ENCODE assay signal across 15 cellular contexts in genomic region chr6:15500901-15501805, GRCh38.
DNase-seq lines count a peak whose midpoint lies in the region; ATAC-seq, FAIRE-seq and TF ChIP-seq lines count a peak whose summit lies in the region.
"Had no signal": no experiment of that assay in that cellular context is flagged by ENCODE, and none has a peak within 500 bp of the region (broad histone marks: within the 10 kb centered on the region; RNA-seq: fewer than 3 reads in every experiment).

No MANE protein-coding gene starts in this region.

- H3K4me2 ChIP-seq in astrocyte (ENCODE audit: low read length) (peak overlapping the region; percentile 61), mesendoderm (ENCODE audit: low read length) (no peak overlapping the region)

- H3K9ac ChIP-seq in astrocyte (ENCODE audit: low read length) (no peak overlapping the region), mesendoderm (ENCODE audit: low read length) (no peak overlapping the region)

- H3K79me1 ChIP-seq in mesendoderm (ENCODE audit: low read length): peaks cover 9% of the 10 kb centered on the region

- H3K4me1 ChIP-seq in astrocyte (ENCODE audit: insufficient read depth, low read length) (peaks cover 30% of the 10 kb centered on the region), mesendoderm (ENCODE audit: control insufficient read depth, low read depth, low read length) (no peaks in the 10 kb centered on the region), suprapubic skin (peaks cover 45% of the 10 kb centered on the region)

- no peaks in the 10 kb centered on the region for H3K27me3 Mint-ChIP-seq in activated naive CD4-positive, alpha-beta T cell treated with anti-CD3 and anti-CD28 coated beads, Interleukin-2, amount 50 U/mL, for 24 hours
- no peaks in the 10 kb centered on the region for H3K27me3 Mint-ChIP-seq in astrocyte (ENCODE audit: low read depth, unreplicated experiment)
- H3K27me3 Mint-ChIP-seq in stimulated activated memory B cell treated with anti-CD40 and anti-IgM and Interleukin-4, amounts not matched to agents 10 μg/mL and 1 μg/mL and 100 μg/mL, for 72 hours: no peaks in the 10 kb centered on the region
- H3K27me3 Mint-ChIP-seq: stimulated activated naive CD8-positive, alpha-beta T cell treated with anti-CD3 and anti-CD28 coated beads, Interleukin-15, amount 100 ng/mL, for 72 hours; T-cell had no signal

- H3K36me3 ChIP-seq in astrocyte (ENCODE audit: insufficient read depth, low read length) (peaks cover 6% of the 10 kb centered on the region), mesendoderm (ENCODE audit: control insufficient read depth, insufficient read depth, low read length) (peaks cover 12% of the 10 kb centered on the region), suprapubic skin (peaks cover 45% of the 10 kb centered on the region)

- no peaks in the 10 kb centered on the region for H3K9me3 Mint-ChIP-seq in activated naive CD4-positive, alpha-beta T cell treated with anti-CD3 and anti-CD28 coated beads, Interleukin-2, amount 50 U/mL, for 24 hours
- H3K9me3 Mint-ChIP-seq in astrocyte (ENCODE audit: unreplicated experiment): no peaks in the 10 kb centered on the region
- H3K9me3 Mint-ChIP-seq in stimulated activated memory B cell treated with anti-CD40 and anti-IgM and Interleukin-4, amounts not matched to agents 10 μg/mL and 1 μg/mL and 100 μg/mL, for 72 hours: no peaks in the 10 kb centered on the region
- H3K9me3 Mint-ChIP-seq: stimulated activated naive CD8-positive, alpha-beta T cell treated with anti-CD3 and anti-CD28 coated beads, Interleukin-15, amount 100 ng/mL, for 72 hours; T-cell had no signal

- H3K4me3 Mint-ChIP-seq in activated naive CD4-positive, alpha-beta T cell treated with anti-CD3 and anti-CD28 coated beads, Interleukin-2, amount 50 U/mL, for 24 hours: no peak overlapping the region
- no peak overlapping the region for H3K4me3 Mint-ChIP-seq in astrocyte (ENCODE audit: unreplicated experiment)
- no peak overlapping the region for H3K4me3 Mint-ChIP-seq in stimulated activated memory B cell treated with anti-CD40 and anti-IgM and Interleukin-4, amounts not matched to agents 10 μg/mL and 1 μg/mL and 100 μg/mL, for 72 hours
- H3K4me3 Mint-ChIP-seq: stimulated activated naive CD8-positive, alpha-beta T cell treated with anti-CD3 and anti-CD28 coated beads, Interleukin-15, amount 100 ng/mL, for 72 hours; T-cell had no signal

- no peak overlapping the region for H2AK5ac ChIP-seq in mesendoderm (ENCODE audit: low read length)

- peaks cover 12% of the 10 kb centered on the region for H3K36me3 Mint-ChIP-seq in activated naive CD4-positive, alpha-beta T cell treated with anti-CD3 and anti-CD28 coated beads, Interleukin-2, amount 50 U/mL, for 24 hours
- H3K36me3 Mint-ChIP-seq in astrocyte (ENCODE audit: low read depth, unreplicated experiment): peaks cover 28% of the 10 kb centered on the region
- H3K36me3 Mint-ChIP-seq in stimulated activated memory B cell treated with anti-CD40 and anti-IgM and Interleukin-4, amounts not matched to agents 10 μg/mL and 1 μg/mL and 100 μg/mL, for 72 hours: peaks cover 73% of the 10 kb centered on the region

- no peak for FAIRE-seq in astrocyte (lab: Jason Lieb, UNC)
- FAIRE-seq: RCC 7860 had no signal

- H3K4ac ChIP-seq in mesendoderm (ENCODE audit: low read depth, low read length): no peak overlapping the region

- no peak for TF ChIP-seq POLR2A in suprapubic skin (IDR thresholded peaks at IDR 0.05)

- no peak overlapping the region for H2BK120ac ChIP-seq in mesendoderm (ENCODE audit: low read depth, low read length)

- H3K27ac ChIP-seq in astrocyte (ENCODE audit: low read depth, low read length) (no peak overlapping the region), mesendoderm (ENCODE audit: low read depth, low read length) (no peak overlapping the region), suprapubic skin (no peak overlapping the region)
- H3K27ac ChIP-seq: adrenal gland, neutrophil had no signal

- H3K4me3 ChIP-seq in astrocyte (ENCODE audit: insufficient read depth, low read depth, low read length) (no peak overlapping the region), mesendoderm (ENCODE audit: low read length) (no peak overlapping the region), suprapubic skin (no peak overlapping the region)
- H3K4me3 ChIP-seq: adrenal gland had no signal

- H4K5ac ChIP-seq in mesendoderm (ENCODE audit: low read length): no peak overlapping the region

- H3K23ac ChIP-seq in mesendoderm (ENCODE audit: low read length): peak overlapping the region; percentile 66

- H2AFZ ChIP-seq in astrocyte (ENCODE audit: low read depth, low read length): no peak overlapping the region

- no peaks in the 10 kb centered on the region for H3K9me3 ChIP-seq in astrocyte (ENCODE audit: insufficient read depth, low read depth, low read length)
- H3K9me3 ChIP-seq in suprapubic skin: no peaks in the 10 kb centered on the region
- H3K9me3 ChIP-seq: adrenal gland, neutrophil had no signal

- H3K27ac Mint-ChIP-seq in activated naive CD4-positive, alpha-beta T cell treated with anti-CD3 and anti-CD28 coated beads, Interleukin-2, amount 50 U/mL, for 24 hours: peak overlapping the region; percentile 46
- H3K27ac Mint-ChIP-seq in astrocyte (ENCODE audit: unreplicated experiment): peak overlapping the region; percentile 47
- H3K27ac Mint-ChIP-seq in stimulated activated memory B cell treated with anti-CD40 and anti-IgM and Interleukin-4, amounts not matched to agents 10 μg/mL and 1 μg/mL and 100 μg/mL, for 72 hours: no peak overlapping the region
- H3K27ac Mint-ChIP-seq: T-cell had no signal

- no peak overlapping the region for H2BK15ac ChIP-seq in mesendoderm (replicated peaks; ENCODE audit: low read depth)

- no peak overlapping the region for H4K8ac ChIP-seq in mesendoderm (ENCODE audit: low read depth, low read length)

- TF ChIP-seq CTCF in astrocyte (IDR thresholded peaks at IDR 0.05; ENCODE audit: insufficient read depth, low read depth, low read length) (no peak), suprapubic skin (IDR thresholded peaks at IDR 0.05) (no peak)

- TF ChIP-seq EP300 in suprapubic skin (IDR thresholded peaks at IDR 0.05): no peak

- H3K4me1 Mint-ChIP-seq in activated naive CD4-positive, alpha-beta T cell treated with anti-CD3 and anti-CD28 coated beads, Interleukin-2, amount 50 U/mL, for 24 hours: peaks cover 4% of the 10 kb centered on the region
- peaks cover 32% of the 10 kb centered on the region for H3K4me1 Mint-ChIP-seq in astrocyte (ENCODE audit: low read depth, unreplicated experiment)
- H3K4me1 Mint-ChIP-seq in stimulated activated memory B cell treated with anti-CD40 and anti-IgM and Interleukin-4, amounts not matched to agents 10 μg/mL and 1 μg/mL and 100 μg/mL, for 72 hours: peaks cover 6% of the 10 kb centered on the region

- no peak overlapping the region for H3K56ac ChIP-seq in mesendoderm (ENCODE audit: low read length)

- peaks cover 10% of the 10 kb centered on the region for H3K79me2 ChIP-seq in astrocyte (ENCODE audit: insufficient read depth, low read length)
- no peaks in the 10 kb centered on the region for H3K79me2 ChIP-seq in mesendoderm (ENCODE audit: control insufficient read depth, insufficient read depth, low read length)

- no CpG with 5 or more reads among the region's 36 CpGs for WGBS in mesendoderm (ENCODE audit: extremely low coverage, insufficient coverage, low lambda C conversion rate)
- 94% methylated on average over 35 of the region's 36 CpGs for WGBS in suprapubic skin

- H2BK5ac ChIP-seq in mesendoderm (ENCODE audit: low read length): no peak overlapping the region

- no peak overlapping the region for H3K18ac ChIP-seq in mesendoderm (ENCODE audit: low read length)

- H4K20me1 ChIP-seq in astrocyte (ENCODE audit: insufficient read depth, low read length): peaks cover 82% of the 10 kb centered on the region

- no peak for DNase-seq in activated naive CD4-positive, alpha-beta T cell (lab: John Stamatoyannopoulos, UW)
- DNase-seq in astrocyte (ENCODE audit: low read depth) (no peak), mesendoderm (no peak), suprapubic skin (ENCODE audit: low spot score in 2 of 2) (peak; percentile 55 to 57)
- DNase-seq: glutamatergic neuron; stimulated activated naive CD8-positive, alpha-beta T cell treated with anti-CD3 and anti-CD28 coated beads, Interleukin-15, amount 100 ng/mL, for 72 hours; T-cell had no signal

- no peak for ATAC-seq in GM18517 (IDR thresholded peaks at IDR 0.05; ENCODE audit: unreplicated experiment)
- no peak for ATAC-seq in HG03159 (IDR thresholded peaks at IDR 0.05; ENCODE audit: unreplicated experiment)
- no peak for ATAC-seq in stimulated activated memory B cell treated with anti-CD40 and anti-IgM and Interleukin-4, amounts not matched to agents 10 μg/mL and 1 μg/mL and 100 μg/mL, for 72 hours
- ATAC-seq: esophagus mucosa; stimulated activated naive CD8-positive, alpha-beta T cell treated with anti-CD3 and anti-CD28 coated beads, Interleukin-15, amount 100 ng/mL, for 72 hours; T-cell had no signal

- H3K27me3 ChIP-seq in astrocyte (ENCODE audit: insufficient read depth, low read length) (no peaks in the 10 kb centered on the region), mesendoderm (ENCODE audit: insufficient read depth, low read length, poor library complexity) (no peaks in the 10 kb centered on the region), suprapubic skin (no peaks in the 10 kb centered on the region)
- H3K27me3 ChIP-seq: adrenal gland, neutrophil had no signal

Comparison
In these comparisons a context has a peak if more than half of its experiments do, and no peak if none do; other contexts are left out.
1. DNase-seq: peak in suprapubic skin (2 of 2); none in activated naive CD4-positive, alpha-beta T cell (0 of 4), astrocyte (single experiment) and mesendoderm (single experiment).